ENCODE assay signal across 8 cellular contexts in genomic region chr18:10454800-10455550, GRCh38. TPM values are rescaled to one million over a fixed set of nuclear protein-coding genes. Genes with fewer than 3 reads are reported as not detected.
A peak's percentile ranks its signal among the peaks of the same experiment; 100 is the strongest.
DNase-seq lines count a peak whose midpoint lies in the region; ATAC-seq and TF ChIP-seq lines count a peak whose summit lies in the region.

No MANE protein-coding gene starts in this region.

- H3K27ac ChIP-seq in GM23338 (ENCODE audit: low read depth) (no peak overlapping the region), VCaP (peak overlapping the region; percentile 67), left ventricle myocardium inferior (replicated peaks) (peak overlapping the region; percentile 90), gastrocnemius medialis (peak overlapping the region; percentile 8 to 55 (median 44))

- no peak; a peak in 1 of 4 replicates for TF ChIP-seq CTCF in GM23338 (conservative IDR thresholded peaks at IDR 0.05; ENCODE audit: low read depth in 2 of 2)
- TF ChIP-seq CTCF in VCaP (conservative IDR thresholded peaks at IDR 0.05): peak; percentile 17; the same call in 1 of the 2 replicates
- TF ChIP-seq CTCF in left ventricle myocardium inferior (IDR thresholded peaks at IDR 0.05; ENCODE audit: borderline replicate concordance): no peak
- TF ChIP-seq CTCF in gastrocnemius medialis (IDR thresholded peaks at IDR 0.05 in 4 of 5, conservative IDR thresholded peaks at IDR 0.05 in 1 of 5): no peak
- no peak for TF ChIP-seq CTCF in GM10266 (IDR thresholded peaks at IDR 0.05; ENCODE audit: control insufficient read depth, insufficient read depth, low read depth, missing control alignments)

- 0 out of 2 replicates have a peak, but pooled peaks cover 3% of the 10 kb centered on the region for H3F3A ChIP-seq in GM23338 (replicated peaks; ENCODE audit: low read depth)

- peak overlapping the region; percentile 82 for H3K4me3 Mint-ChIP-seq in GM23338

- TF ChIP-seq POLR2A in gastrocnemius medialis (IDR thresholded peaks at IDR 0.05): no peak

- no peaks in the 10 kb centered on the region for H3K36me3 Mint-ChIP-seq in GM23338 (ENCODE audit: low read depth)

- peaks cover 61% of the 10 kb centered on the region for H3K27me3 ChIP-seq in GM23338 (ENCODE audit: insufficient read depth)
- peaks cover 10% of the 10 kb centered on the region for H3K27me3 ChIP-seq in left ventricle myocardium inferior (ENCODE audit: low read depth)
- peaks cover 23 to 45% (median 32%) of the 10 kb centered on the region in 3 donors for H3K27me3 ChIP-seq in gastrocnemius medialis

- no peaks in the 10 kb centered on the region for H3K79me2 ChIP-seq in GM23338 (replicated peaks; ENCODE audit: insufficient read depth)

- DNase-seq in GM23338 (ENCODE audit: low spot score): peak; percentile 66
- no peak for DNase-seq in left ventricle myocardium inferior
- DNase-seq in gastrocnemius medialis: no peak
- no peak for DNase-seq in RKO (ENCODE audit: low spot score)
- no peak for DNase-seq in GM10266 (ENCODE audit: extremely low spot score)
- no peak for DNase-seq in NCI-H2196 treated with DMSO at 0.1 percent for 48 hours (lab: John Stamatoyannopoulos, UW; ENCODE audit: unreplicated experiment)

- ATAC-seq in GM23338: peak; percentile 54
- ATAC-seq in gastrocnemius medialis: no peak
- no peak for ATAC-seq in HG03175 (IDR thresholded peaks at IDR 0.05; ENCODE audit: unreplicated experiment)

- H3K4me1 ChIP-seq in GM23338 (ENCODE audit: insufficient read depth): peaks cover 12% of the 10 kb centered on the region; the same call in 1 of the 2 replicates
- peaks cover 43% of the 10 kb centered on the region for H3K4me1 ChIP-seq in left ventricle myocardium inferior
- peaks cover 0 to 14% of the 10 kb centered on the region in 2 donors for H3K4me1 ChIP-seq in gastrocnemius medialis

- H3K9me3 ChIP-seq in left ventricle myocardium inferior (replicated peaks) (no peaks in the 10 kb centered on the region), gastrocnemius medialis (no peaks in the 10 kb centered on the region)

- H2AFZ ChIP-seq in GM23338: peak overlapping the region; percentile 97

- H3K9me2 ChIP-seq in GM23338 (ENCODE audit: insufficient read depth): no peaks in the 10 kb centered on the region

- H3K9me3 Mint-ChIP-seq in GM23338: no peaks in the 10 kb centered on the region

- no peak overlapping the region for H3K27ac Mint-ChIP-seq in GM23338

- in situ Hi-C loops in gastrocnemius medialis (cut with MboI; ENCODE audit: low sequenced_read_pairs in 4 of 4): no loop called here

- intact Hi-C loops in left ventricle myocardium inferior (cut with micrococcal nuclease) (no loop called here), gastrocnemius medialis (cut with DNase I; ENCODE audit: low total_unique reads) (loop anchor here (1.0 kb wide), 1 partner anchor 24 kb away; no protein-coding TSS in a partner anchor)

- H3K4me2 ChIP-seq in GM23338: peak overlapping the region; percentile 91

- peaks cover 22% of the 10 kb centered on the region for H3K4me1 Mint-ChIP-seq in GM23338

- H4K20me1 ChIP-seq in GM23338 (replicated peaks; ENCODE audit: insufficient read depth): no peaks in the 10 kb centered on the region; the same call in none of the 2 replicates

- no peaks in the 10 kb centered on the region for H3K36me3 ChIP-seq in GM23338 (ENCODE audit: insufficient read depth)
- H3K36me3 ChIP-seq in left ventricle myocardium inferior: no peaks in the 10 kb centered on the region
- no peaks in the 10 kb centered on the region for H3K36me3 ChIP-seq in gastrocnemius medialis

- H3K4me3 ChIP-seq in GM23338 (peak overlapping the region; percentile 66), left ventricle myocardium inferior (peak overlapping the region; percentile 76), gastrocnemius medialis (peak overlapping the region; percentile 50 to 67 (median 57))

- H3K27me3 Mint-ChIP-seq in GM23338 (ENCODE audit: insufficient read depth, low read depth, poor library complexity): peaks cover 26% of the 10 kb centered on the region

TF ChIP-seq in GM23338, 12 proteins besides CTCF, POLR2A, EP300 and RAD21:
- no peak for TF ChIP-seq NANOG (IDR thresholded peaks at IDR 0.05; ENCODE audit: borderline replicate concordance)
- TF ChIP-seq STAT1 (IDR thresholded peaks at IDR 0.05; ENCODE audit: unreplicated experiment): no peak
- TF ChIP-seq ZNF331 (CRISPR knock-in tag; IDR thresholded peaks at IDR 0.05; ENCODE audit: low read depth): no peak
- TF ChIP-seq ZNF114 (CRISPR knock-in tag; IDR thresholded peaks at IDR 0.05): no peak
- no peak for TF ChIP-seq CREB1 (CRISPR knock-in tag; IDR thresholded peaks at IDR 0.05; ENCODE audit: low read depth)
- TF ChIP-seq REST (IDR thresholded peaks at IDR 0.05; ENCODE audit: unreplicated experiment): no peak
- no peak for TF ChIP-seq POLR2AphosphoS5 (IDR thresholded peaks at IDR 0.05; ENCODE audit: low read depth)
- TF ChIP-seq EZH2phosphoT487 (IDR thresholded peaks at IDR 0.05; ENCODE audit: unreplicated experiment): no peak
- TF ChIP-seq EZH2 (IDR thresholded peaks at IDR 0.05; ENCODE audit: low read depth, unreplicated experiment): peak; percentile 59
TF ChIP-seq in GM23338: peak in this region for 1.

RNA-seq across cellular contexts. Expression of gene APCDD1, which starts 0.5 kb away (rescaled TPM):
- total RNA-seq in GM23338 (2014; rRNA removed; shearing (Covaris generic)): 0.97 and 1.0 TPM in 2 replicates
- 0.31 and 0.61 TPM in 2 replicates for polyA plus RNA-seq in GM23338 (2016; fragmentation: Nextera tagmentation; extraction: Ambion mirVana)
- total RNA-seq in left ventricle myocardium inferior (38.0 TPM), gastrocnemius medialis (10 to 100 TPM in 2 of 4 donors, 1 to 10 TPM in 2; 4.6 to 13.0 (median 7.5) TPM)
